Comparison of ENCODE assay signal across 33 cellular contexts in genomic region chr4:142021761-142022160, GRCh38.
"Had no signal": no experiment of that assay in that cellular context is flagged by ENCODE, and none has a peak within 500 bp of the region (broad histone marks: within the 10 kb centered on the region; RNA-seq: fewer than 3 reads in every experiment).

No MANE protein-coding gene starts in this region.

- FAIRE-seq: endometrium, endothelial cell of umbilical vein, frontal cortex had no signal

- H3K36me3 Mint-ChIP-seq: activated CD8-positive, alpha-beta memory T cell treated with anti-CD3 and anti-CD28 coated beads, Interleukin-2, amount 10 ng/mL, durations not matched to agents 7 days and 5 days; brain had no signal

- H3K9me3 Mint-ChIP-seq: activated CD4-positive, alpha-beta memory T cell treated with anti-CD3 and anti-CD28 coated beads for 36 hours; activated T-helper 1 cell treated with anti-CD3 and anti-CD28 coated beads, Interleukin-12 subunit alpha, Interleukin-12 subunit beta, Interleukin-2, Interleukin-4 antibody, amounts not matched to agents 30 ng/mL and 10 ng/mL and 1 ng/mL, durations not matched to agents 14 hours and 24 hours and 36 hours; activated T-helper 2 cell treated with anti-CD3 and anti-CD28 coated beads, Interferon-gamma antibody, Interleukin-2, Interleukin-4, amounts not matched to agents 10 μg/mL and 5 μg/mL and 100 μg/mL, durations not matched to agents 14 hours and 24 hours and 36 hours; brain had no signal

- H3K27me3 ChIP-seq: adrenal gland, breast epithelium, cardiac muscle cell, colonic mucosa, esophagus squamous epithelium had no signal

- H3K27ac ChIP-seq: adrenal gland, breast epithelium, cardiac muscle cell, colonic mucosa, epithelial cell of prostate, esophagus squamous epithelium had no signal

- H3K4me1 ChIP-seq: adrenal gland, breast epithelium, colonic mucosa, esophagus squamous epithelium had no signal

- H3K4me3 Mint-ChIP-seq: activated CD4-positive, alpha-beta memory T cell treated with anti-CD3 and anti-CD28 coated beads for 36 hours; activated CD4-positive, alpha-beta T cell treated with anti-CD3 and anti-CD28 coated beads for 36 hours; activated CD4-positive, alpha-beta T cell treated with anti-CD3 and anti-CD28 coated beads, Interleukin-2, amount 10 ng/mL, durations not matched to agents 24 days and 14 days; activated CD8-positive, alpha-beta memory T cell treated with anti-CD3 and anti-CD28 coated beads, Interleukin-2, amount 10 ng/mL, durations not matched to agents 7 days and 5 days; activated CD8-positive, alpha-beta T cell treated with anti-CD3 and anti-CD28 coated beads, Interleukin-2, amount 10 ng/mL, durations not matched to agents 7 days and 5 days; activated naive CD8-positive, alpha-beta T cell; activated T-helper 1 cell treated with anti-CD3 and anti-CD28 coated beads, Interleukin-12 subunit alpha, Interleukin-12 subunit beta, Interleukin-2, Interleukin-4 antibody, amounts not matched to agents 30 ng/mL and 10 ng/mL and 1 ng/mL, durations not matched to agents 14 hours and 24 hours and 36 hours; brain had no signal

- H3K9me3 ChIP-seq: adrenal gland, breast epithelium, colonic mucosa, esophagus squamous epithelium had no signal

- H3K36me3 ChIP-seq: adrenal gland, breast epithelium, cardiac muscle cell, colonic mucosa, esophagus squamous epithelium had no signal

- ATAC-seq: activated CD4-positive, alpha-beta T cell treated with anti-CD3 and anti-CD28 coated beads for 36 hours; activated CD8-positive, alpha-beta memory T cell treated with anti-CD3 and anti-CD28 coated beads, Interleukin-2, amount 10 ng/mL, durations not matched to agents 7 days and 5 days; activated CD8-positive, alpha-beta T cell treated with anti-CD3 and anti-CD28 coated beads, Interleukin-2, amount 10 ng/mL, durations not matched to agents 7 days and 5 days had no signal

- DNase-seq: activated CD4-positive, alpha-beta memory T cell treated with anti-CD3 and anti-CD28 coated beads for 36 hours; activated CD4-positive, alpha-beta T cell treated with anti-CD3 and anti-CD28 coated beads for 36 hours; activated CD4-positive, alpha-beta T cell treated with anti-CD3 and anti-CD28 coated beads, Interleukin-2, amount 10 ng/mL, durations not matched to agents 24 days and 14 days; activated CD4-positive, CD25-positive, alpha-beta regulatory T cell; activated CD4-positive, CD25-positive, alpha-beta regulatory T cell treated with anti-CD3 and anti-CD28 coated beads, Interleukin-2, amount 50 U/mL, for 72 hours; activated CD8-positive, alpha-beta memory T cell treated with anti-CD3 and anti-CD28 coated beads, Interleukin-2, amount 10 ng/mL, durations not matched to agents 7 days and 5 days; activated CD8-positive, alpha-beta memory T cell treated with anti-CD3 and anti-CD28 coated beads, Interleukin-2, amount 50 U/mL, for 4 hours; activated CD8-positive, alpha-beta T cell treated with anti-CD3 and anti-CD28 coated beads, Interleukin-2, amount 10 ng/mL, durations not matched to agents 7 days and 5 days; activated effector memory CD4-positive, alpha-beta T cell treated with anti-CD3 and anti-CD28 coated beads, Interleukin-2, amount 50 U/mL, for 16 hours; activated naive CD4-positive, alpha-beta T cell treated with anti-CD3 and anti-CD28 coated beads, Interleukin-2, amount 50 U/mL, for 16 hours; activated naive CD4-positive, alpha-beta T cell treated with Interleukin-2 at 50 U/mL for 16 hours; activated T-cell treated with anti-CD3 and anti-CD28 coated beads, Interleukin-2, amount 50 U/mL, for 1 hour; activated T-cell treated with anti-CD3 and anti-CD28 coated beads, Interleukin-2, amount 50 U/mL, for 48 hours; adrenal gland; amygdala; aorta; central memory CD4-positive, alpha-beta T cell; cerebellar nuclear complex; colonic mucosa; effector CD8-positive, alpha-beta T cell; esophagus squamous epithelium; T-helper 1 cell; T-helper 2 cell had no signal

- H3K4me3 ChIP-seq: adrenal gland, breast epithelium, cardiac muscle cell, colonic mucosa, esophagus squamous epithelium had no signal

- H3K27ac Mint-ChIP-seq: activated CD4-positive, alpha-beta memory T cell treated with anti-CD3 and anti-CD28 coated beads for 36 hours; activated CD4-positive, alpha-beta T cell treated with anti-CD3 and anti-CD28 coated beads for 36 hours; activated CD4-positive, alpha-beta T cell treated with anti-CD3 and anti-CD28 coated beads, Interleukin-2, amount 10 ng/mL, durations not matched to agents 24 days and 14 days; activated CD8-positive, alpha-beta memory T cell treated with anti-CD3 and anti-CD28 coated beads, Interleukin-2, amount 10 ng/mL, durations not matched to agents 7 days and 5 days; activated CD8-positive, alpha-beta T cell treated with anti-CD3 and anti-CD28 coated beads, Interleukin-2, amount 10 ng/mL, durations not matched to agents 7 days and 5 days; activated T-helper 1 cell treated with anti-CD3 and anti-CD28 coated beads, Interleukin-12 subunit alpha, Interleukin-12 subunit beta, Interleukin-2, Interleukin-4 antibody, amounts not matched to agents 30 ng/mL and 10 ng/mL and 1 ng/mL, durations not matched to agents 14 hours and 24 hours and 36 hours; activated T-helper 2 cell treated with anti-CD3 and anti-CD28 coated beads, Interferon-gamma antibody, Interleukin-2, Interleukin-4, amounts not matched to agents 10 μg/mL and 5 μg/mL and 100 μg/mL, durations not matched to agents 14 hours and 24 hours and 36 hours; brain had no signal

- H3K4me1 Mint-ChIP-seq: activated CD4-positive, alpha-beta T cell treated with anti-CD3 and anti-CD28 coated beads for 36 hours; activated CD8-positive, alpha-beta memory T cell treated with anti-CD3 and anti-CD28 coated beads, Interleukin-2, amount 10 ng/mL, durations not matched to agents 7 days and 5 days; brain had no signal

- H3K27me3 Mint-ChIP-seq: activated CD4-positive, alpha-beta memory T cell treated with anti-CD3 and anti-CD28 coated beads for 36 hours; activated CD4-positive, alpha-beta T cell treated with anti-CD3 and anti-CD28 coated beads for 36 hours; activated CD4-positive, alpha-beta T cell treated with anti-CD3 and anti-CD28 coated beads, Interleukin-2, amount 10 ng/mL, durations not matched to agents 24 days and 14 days; activated CD8-positive, alpha-beta memory T cell treated with anti-CD3 and anti-CD28 coated beads, Interleukin-2, amount 10 ng/mL, durations not matched to agents 7 days and 5 days; activated naive CD8-positive, alpha-beta T cell; brain had no signal
